Comparison of ENCODE assay signal across 2 cellular contexts in the genomic region with DNA sequence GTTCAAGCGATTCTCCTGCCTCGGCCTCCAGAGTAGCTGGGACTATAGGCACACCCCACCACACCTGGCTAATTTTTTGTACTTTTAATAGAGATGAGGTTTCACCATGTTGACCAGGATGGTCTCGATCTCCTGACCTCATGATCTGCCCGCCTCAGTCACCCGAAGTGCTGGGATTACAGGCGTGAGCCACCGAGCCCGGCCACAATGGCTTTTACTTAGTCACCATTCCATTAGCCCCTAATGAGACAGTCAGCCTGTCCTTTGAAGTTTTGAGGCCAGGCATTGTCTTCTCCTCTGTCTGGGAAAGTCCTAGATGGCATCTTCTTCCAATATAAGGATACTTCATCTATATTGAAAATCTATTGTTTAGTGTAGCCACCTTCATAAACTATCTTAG.
"Had no signal": no experiment of that assay in that cellular context is flagged by ENCODE, and none has a peak within 500 bp of the region (broad histone marks: within the 10 kb centered on the region; RNA-seq: fewer than 3 reads in every experiment).

No MANE protein-coding gene starts in this region.

- DNase-seq: GDM1, GF-D8 had no signal
